ENCODE assay signal across 3 cellular contexts in genomic region chr1:197139169-197139568, GRCh38.
TF ChIP-seq lines count a peak whose summit lies in the region.

No MANE protein-coding gene starts in this region.

TF ChIP-seq in SK-N-SH, 30 proteins besides CTCF, POLR2A, EP300 and RAD21 (continued from another document):
- TF ChIP-seq MAX (IDR thresholded peaks at IDR 0.05; ENCODE audit: low read depth) (no peak), USF2 (IDR thresholded peaks at IDR 0.05; ENCODE audit: borderline replicate concordance, low read depth, low read length) (no peak), GATA2 (CRISPR knock-in tag; IDR thresholded peaks at IDR 0.05) (no peak), RFX5 (IDR thresholded peaks at IDR 0.05; ENCODE audit: low read length) (no peak), USF1 (IDR thresholded peaks at IDR 0.05; ENCODE audit: borderline replicate concordance, low read depth) (no peak), ELF1 (IDR thresholded peaks at IDR 0.05) (no peak), YY1 (IDR thresholded peaks at IDR 0.05; ENCODE audit: low read depth) (no peak), IRF3 (IDR thresholded peaks at IDR 0.05; ENCODE audit: low read depth, low read length) (no peak), JUND (IDR thresholded peaks at IDR 0.05) (no peak), SMC3 (IDR thresholded peaks at IDR 0.05; ENCODE audit: low read depth, low read length) (no peak), TAF1 (IDR thresholded peaks at IDR 0.05; ENCODE audit: borderline replicate concordance, low read depth, low read length) (no peak), FOSL2 (IDR thresholded peaks at IDR 0.05; ENCODE audit: borderline replicate concordance, low read depth) (no peak), EZH2phosphoT487 (IDR thresholded peaks at IDR 0.05; ENCODE audit: borderline replicate concordance, low read depth) (no peak), MEF2A (IDR thresholded peaks at IDR 0.05; ENCODE audit: borderline replicate concordance, low read depth) (no peak), TCF12 (IDR thresholded peaks at IDR 0.05) (no peak)
TF ChIP-seq in SK-N-SH: peak in this region for 0.

TF ChIP-seq in SK-N-SH treated with all-trans-retinoic acid at 6 μM for 48 hours, 23 proteins besides CTCF, POLR2A, EP300 and RAD21 (continued from another document):
- TF ChIP-seq TCF4 (CRISPR knock-in tag; IDR thresholded peaks at IDR 0.05; ENCODE audit: borderline replicate concordance): no peak
- TF ChIP-seq SNAI2 (CRISPR knock-in tag; IDR thresholded peaks at IDR 0.05): no peak
- TF ChIP-seq ZFP3 (CRISPR knock-in tag; IDR thresholded peaks at IDR 0.05): no peak
- no peak for TF ChIP-seq PATZ1 (CRISPR knock-in tag; IDR thresholded peaks at IDR 0.05; ENCODE audit: borderline replicate concordance)
- no peak for TF ChIP-seq OSR1 (CRISPR knock-in tag; IDR thresholded peaks at IDR 0.05)
- TF ChIP-seq ESRRG (CRISPR knock-in tag; IDR thresholded peaks at IDR 0.05): no peak
- no peak for TF ChIP-seq CSDC2 (CRISPR knock-in tag; IDR thresholded peaks at IDR 0.05)
- TF ChIP-seq PPARA (CRISPR knock-in tag; IDR thresholded peaks at IDR 0.05; ENCODE audit: borderline replicate concordance): no peak
- TF ChIP-seq ZNF8 (CRISPR knock-in tag; IDR thresholded peaks at IDR 0.05): no peak
- no peak for TF ChIP-seq ZNF70 (CRISPR knock-in tag; IDR thresholded peaks at IDR 0.05)
- no peak for TF ChIP-seq ARNTL (CRISPR knock-in tag; IDR thresholded peaks at IDR 0.05; ENCODE audit: borderline replicate concordance, low read depth)
- no peak for TF ChIP-seq RARB (CRISPR knock-in tag; IDR thresholded peaks at IDR 0.05)
- TF ChIP-seq POU6F1 (CRISPR knock-in tag; IDR thresholded peaks at IDR 0.05; ENCODE audit: borderline replicate concordance, low read depth): no peak
- no peak for TF ChIP-seq ZC3H10 (CRISPR knock-in tag; IDR thresholded peaks at IDR 0.05)
- TF ChIP-seq ISL1 (CRISPR knock-in tag; IDR thresholded peaks at IDR 0.05): no peak
- TF ChIP-seq CREB5 (CRISPR knock-in tag; IDR thresholded peaks at IDR 0.05; ENCODE audit: low read depth): no peak
- TF ChIP-seq TOX (CRISPR knock-in tag; IDR thresholded peaks at IDR 0.05; ENCODE audit: borderline replicate concordance): no peak
- TF ChIP-seq BACH2 (CRISPR knock-in tag; IDR thresholded peaks at IDR 0.05; ENCODE audit: borderline replicate concordance): no peak
TF ChIP-seq in SK-N-SH treated with all-trans-retinoic acid at 6 μM for 48 hours: peak in this region for 0.

TF ChIP-seq in K562, 482 proteins besides CTCF, POLR2A, EP300 and RAD21:
- TF ChIP-seq NFIC (IDR thresholded peaks at IDR 0.05): no peak
- TF ChIP-seq CHAMP1 (IDR thresholded peaks at IDR 0.05): peak; percentile 61; the same call in 1 of the 2 replicates
TF ChIP-seq in K562: peak in this region for 1.
